ENCODE assay signal across 8 cellular contexts in the genomic region with DNA sequence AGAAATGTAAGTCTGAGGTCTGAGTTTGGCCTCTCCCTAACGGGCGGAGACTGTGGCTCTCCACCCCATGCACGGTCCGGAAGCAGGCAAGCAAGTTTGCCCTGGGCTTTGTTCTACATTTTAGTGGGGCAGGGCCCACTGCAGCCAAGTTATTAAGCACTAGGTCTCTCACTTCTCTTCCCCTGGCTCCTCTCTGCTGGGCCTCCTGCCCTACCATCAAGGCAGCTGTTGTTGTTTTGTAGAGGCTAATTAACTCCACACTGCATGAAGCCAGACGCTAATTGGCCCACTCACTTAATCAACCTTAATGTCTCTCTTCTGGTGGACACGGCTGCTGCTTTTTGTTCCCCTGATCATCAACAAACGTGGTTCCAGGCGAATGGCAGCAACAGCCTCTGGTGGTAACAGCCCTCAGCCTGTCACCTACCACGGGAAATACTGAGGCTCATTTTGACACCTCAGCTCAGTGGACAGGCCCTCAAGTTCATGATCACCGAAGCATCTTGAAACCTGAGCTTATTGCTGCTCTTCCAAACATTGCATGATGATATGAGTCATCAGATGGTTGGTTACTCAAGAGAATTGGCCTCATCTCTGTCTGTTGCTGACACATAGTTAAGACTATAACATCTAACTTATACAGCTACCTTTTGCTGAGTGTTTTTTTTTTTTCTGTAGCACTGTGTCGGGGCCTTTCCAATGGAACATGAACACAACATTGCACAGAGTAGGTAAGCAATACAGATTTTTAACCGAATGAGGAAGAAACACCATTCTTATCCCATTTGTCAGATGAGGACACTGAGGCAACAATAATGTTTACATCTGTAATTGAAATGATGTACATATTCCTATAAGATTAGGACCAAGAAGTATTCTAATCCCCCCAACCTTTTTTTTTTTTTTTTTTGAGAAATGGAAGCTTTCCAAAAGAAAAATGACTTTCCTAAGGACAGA. TPM values are rescaled to one million over a fixed set of nuclear protein-coding genes. Genes with fewer than 3 reads are reported as not detected.
A peak's percentile ranks its signal among the peaks of the same experiment; 100 is the strongest.
DNase-seq lines count a peak whose midpoint lies in the region; ATAC-seq and TF ChIP-seq lines count a peak whose summit lies in the region.

No MANE protein-coding gene starts in this region.

- H2AFZ ChIP-seq in hepatocyte: no peak overlapping the region

- H3K36me3 ChIP-seq in RWPE2 (ENCODE audit: low read depth) (no peaks in the 10 kb centered on the region), hepatocyte (replicated peaks; ENCODE audit: insufficient read depth, low read depth) (no peaks in the 10 kb centered on the region)

- no peaks in the 10 kb centered on the region for H4K20me1 ChIP-seq in hepatocyte (ENCODE audit: insufficient read depth, poor library complexity, severe bottlenecking)

- peaks cover 2% of the 10 kb centered on the region for H3K4me1 ChIP-seq in RWPE2 (ENCODE audit: insufficient read depth, poor library complexity, severe bottlenecking)
- H3K4me1 ChIP-seq in hepatocyte (ENCODE audit: insufficient read depth): no peaks in the 10 kb centered on the region

- H3K79me2 ChIP-seq in hepatocyte: no peaks in the 10 kb centered on the region

- H3K27ac ChIP-seq in RWPE2 (ENCODE audit: poor library complexity, severe bottlenecking) (no peak overlapping the region), hepatocyte (no peak overlapping the region)

- H3K9me3 ChIP-seq in RWPE2 (ENCODE audit: severe bottlenecking): peaks cover 4% of the 10 kb centered on the region
- no peaks in the 10 kb centered on the region for H3K9me3 ChIP-seq in hepatocyte (ENCODE audit: low read depth)

- TF ChIP-seq CTCF in RWPE2 (IDR thresholded peaks at IDR 0.05; ENCODE audit: poor library complexity, severe bottlenecking) (no peak), hepatocyte (IDR thresholded peaks at IDR 0.05; ENCODE audit: poor library complexity) (no peak)

- TF ChIP-seq POLR2A in GM10847 (IDR thresholded peaks at IDR 0.05; ENCODE audit: extremely low read depth, insufficient read length): peak; percentile 12

- 61% methylated on average over 12 of the region's 12 CpGs for WGBS in hepatocyte (ENCODE audit: low lambda C conversion rate, missing lambda C conversion rate)

- DNase-seq in HS-27A (ENCODE audit: low read depth) (peak; percentile 14), RWPE2 (ENCODE audit: low spot score) (no peak), hepatocyte (ENCODE audit: low spot score) (peak; percentile 55), SK-N-DZ (ENCODE audit: low spot score) (no peak)
- no peak for DNase-seq in activated naive CD4-positive, alpha-beta T cell treated with anti-CD3 and anti-CD28 coated beads, Interleukin-2, amount 50 U/mL, for 16 hours
- no peak for DNase-seq in activated T-cell treated with anti-CD3 and anti-CD28 coated beads, Interleukin-2, amount 50 U/mL, for 48 hours

- H3K4me3 ChIP-seq in RWPE2 (ENCODE audit: severe bottlenecking) (no peak overlapping the region), hepatocyte (no peak overlapping the region)

- no peak overlapping the region for H3K4me2 ChIP-seq in hepatocyte

- H3K9me2 ChIP-seq in hepatocyte (replicated peaks; ENCODE audit: insufficient read depth): no peaks in the 10 kb centered on the region

- ATAC-seq in GM21526 (IDR thresholded peaks at IDR 0.05; ENCODE audit: low FRiP score, unreplicated experiment) (peak; percentile 61), RWPE2 (ENCODE audit: low read depth) (peak; percentile 99)

- no peaks in the 10 kb centered on the region for H3K27me3 ChIP-seq in RWPE2 (ENCODE audit: insufficient read depth, poor library complexity, severe bottlenecking)
- no peaks in the 10 kb centered on the region for H3K27me3 ChIP-seq in hepatocyte

RNA-seq across cellular contexts. Expression of gene LMO2, which starts 20.8 kb away (rescaled TPM):
- total RNA-seq in hepatocyte: 2.5 and 4.9 TPM in 2 replicates
- polyA plus RNA-seq in hepatocyte: 4.9 and 5.5 TPM in 2 replicates
- polyA plus RNA-seq in SK-N-DZ (2014; cell fraction: cytosol; rRNA removed): not detected in 2 replicates
- polyA plus RNA-seq in SK-N-DZ (2014; cell fraction: nucleus; rRNA removed): not detected in 2 replicates

Comparison
In these comparisons a context has a peak if more than half of its experiments do, and no peak if none do; other contexts are left out.
1. DNase-seq: peak in HS-27A (single experiment) and hepatocyte (single experiment); none in RWPE2 (single experiment), SK-N-DZ (single experiment), activated naive CD4-positive, alpha-beta T cell treated with anti-CD3 and anti-CD28 coated beads, Interleukin-2, amount 50 U/mL, for 16 hours (single experiment) and activated T-cell treated with anti-CD3 and anti-CD28 coated beads, Interleukin-2, amount 50 U/mL, for 48 hours (0 of 2).